In the genomic region with DNA sequence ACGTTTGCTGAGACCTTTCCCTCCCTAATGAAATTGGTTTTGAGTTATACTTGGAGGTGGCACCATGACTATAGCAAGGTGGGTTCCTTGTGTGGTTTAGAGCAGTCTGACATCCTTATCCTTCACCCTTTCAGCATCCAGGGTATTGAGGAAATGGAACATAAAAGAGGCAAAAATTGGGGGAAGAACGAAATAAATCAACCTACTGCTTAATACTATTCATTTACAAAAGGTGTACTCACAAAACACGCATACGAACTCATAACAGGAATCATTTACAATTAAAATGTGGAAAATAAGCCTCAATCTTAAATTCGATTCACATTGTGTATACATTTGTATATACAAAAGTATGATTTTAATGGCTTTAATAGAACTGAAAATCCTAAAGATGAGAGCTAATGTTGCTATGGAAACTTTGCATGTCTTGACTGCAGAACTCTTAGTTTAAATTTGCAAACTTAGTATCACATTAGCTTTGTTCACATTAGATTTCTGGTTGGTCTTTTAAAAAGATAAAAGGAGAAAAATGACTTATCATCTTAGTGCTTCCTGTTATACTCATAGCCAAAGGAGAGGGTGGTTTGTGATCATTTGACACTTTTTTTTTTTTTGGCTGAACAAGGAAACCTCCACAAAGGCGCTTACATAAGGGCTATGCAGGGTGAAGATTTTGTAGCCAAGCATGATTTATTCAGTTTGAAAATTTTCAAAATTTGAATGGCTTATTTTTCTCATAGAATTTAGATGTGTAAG, we compare ENCODE assay signal across 12 cellular contexts.
DNase-seq lines count a peak whose midpoint lies in the region; ATAC-seq and TF ChIP-seq lines count a peak whose summit lies in the region.
"Had no signal": no experiment of that assay in that cellular context is flagged by ENCODE, and none has a peak within 500 bp of the region (broad histone marks: within the 10 kb centered on the region; RNA-seq: fewer than 3 reads in every experiment).

No MANE protein-coding gene starts in this region.

- TF ChIP-seq CTCF in fibroblast of lung (conservative IDR thresholded peaks at IDR 0.05 in 1 of 2, IDR thresholded peaks at IDR 0.05 in 1 of 2; ENCODE audit: low read depth in 1 of 2, low read length in 2 of 2) = no peak

- H3K36me3 ChIP-seq in fibroblast of lung (ENCODE audit: control insufficient read depth, insufficient read depth, low read length) = no peaks in the 10 kb centered on the region
- H3K36me3 ChIP-seq: SJSA1, upper lobe of left lung had no signal

- H3K9ac ChIP-seq in fibroblast of lung (ENCODE audit: insufficient read depth, low read length) = no peak overlapping the region

- H3K79me2 ChIP-seq in fibroblast of lung (ENCODE audit: control insufficient read depth, insufficient read depth, low read length) = no peaks in the 10 kb centered on the region

- H3K36me3 Mint-ChIP-seq in activated T-cell treated with anti-CD3 and anti-CD28 coated beads, Interleukin-2, amount 50 U/mL, for 24 hours (ENCODE audit: low read depth) = no peaks in the 10 kb centered on the region
- H3K36me3 Mint-ChIP-seq in activated CD4-positive, alpha-beta memory T cell treated with anti-CD3 and anti-CD28 coated beads, Interleukin-2, amount 10 ng/mL, durations not matched to agents 7 days and 5 days (ENCODE audit: low read depth) = no peaks in the 10 kb centered on the region

- peak overlapping the region; percentile 96 for H3K4me2 ChIP-seq in fibroblast of lung (ENCODE audit: extremely low read depth, insufficient read depth, low read length)

- no peaks in the 10 kb centered on the region for H3K27me3 ChIP-seq in fibroblast of lung (ENCODE audit: control insufficient read depth, insufficient read depth, low read length)
- H3K27me3 ChIP-seq: SJSA1, upper lobe of left lung had no signal

- POLR2A ChIA-PET in activated CD4-positive, alpha-beta memory T cell treated with anti-CD3 and anti-CD28 coated beads, Interleukin-2, amount 10 ng/mL, durations not matched to agents 7 days and 5 days (lab: Charles Lee) = interaction anchor here (0.6 to 1.9 kb wide), 7 partner anchors 9 to 1936 kb away, joined by 3 to 14 read pairs (median 3); partner anchors contain the start of gene ATXN1

- peak overlapping the region in 1 of 4 experiments; percentile 46 for H3K4me3 ChIP-seq in fibroblast of lung (replicated peaks in 1 of 4; ENCODE audit: control extremely low read depth in 1 of 4, insufficient read depth in 1 of 4, low read depth in 3 of 4, low read length in 4 of 4)

- no peaks in the 10 kb centered on the region for H3K9me3 Mint-ChIP-seq in activated T-cell treated with anti-CD3 and anti-CD28 coated beads, Interleukin-2, amount 50 U/mL, for 24 hours
- H3K9me3 Mint-ChIP-seq in activated CD4-positive, alpha-beta memory T cell treated with anti-CD3 and anti-CD28 coated beads, Interleukin-2, amount 10 ng/mL, durations not matched to agents 7 days and 5 days = no peaks in the 10 kb centered on the region
- no peaks in the 10 kb centered on the region for H3K9me3 Mint-ChIP-seq in stimulated activated naive CD8-positive, alpha-beta T cell treated with anti-CD3 and anti-CD28 coated beads, Interleukin-15, amount 100 ng/mL, for 72 hours

- H4K20me1 ChIP-seq in fibroblast of lung (ENCODE audit: control insufficient read depth, extremely low read depth, insufficient read depth, low read length) = no peaks in the 10 kb centered on the region

- peaks cover 4% of the 10 kb centered on the region for H3K4me1 ChIP-seq in fibroblast of lung (ENCODE audit: control insufficient read depth, extremely low read depth, insufficient read depth, low read length)

- DNase-seq in activated T-cell treated with anti-CD3 and anti-CD28 coated beads, Interleukin-2, amount 50 U/mL, for 24 hours = no peak
- DNase-seq in activated T-cell treated with anti-CD3 and anti-CD28 coated beads for 4 hours = no peak
- DNase-seq in activated CD4-positive, alpha-beta memory T cell treated with anti-CD3 and anti-CD28 coated beads, Interleukin-2, amount 10 ng/mL, durations not matched to agents 7 days and 5 days = no peak
- DNase-seq in fibroblast of lung (ENCODE audit: low read depth in 2 of 2) = no peak
- no peak for DNase-seq in stimulated activated naive CD8-positive, alpha-beta T cell treated with anti-CD3 and anti-CD28 coated beads, Interleukin-15, amount 100 ng/mL, for 72 hours
- no peak for DNase-seq in Kasumi-1 (lab: John Stamatoyannopoulos, UW)
- no peak for DNase-seq in activated effector memory CD4-positive, alpha-beta T cell treated with Interleukin-2 at 50 U/mL for 16 hours
- DNase-seq: NCI-H1930, upper lobe of left lung had no signal

- H3K9me3 ChIP-seq in fibroblast of lung (ENCODE audit: control insufficient read depth, insufficient read depth, low read depth, low read length) = no peaks in the 10 kb centered on the region
- H3K9me3 ChIP-seq: SJSA1, upper lobe of left lung had no signal

- H3K4me3 Mint-ChIP-seq in activated T-cell treated with anti-CD3 and anti-CD28 coated beads, Interleukin-2, amount 50 U/mL, for 24 hours = peak overlapping the region; percentile 61
- H3K4me3 Mint-ChIP-seq in activated CD4-positive, alpha-beta memory T cell treated with anti-CD3 and anti-CD28 coated beads, Interleukin-2, amount 10 ng/mL, durations not matched to agents 7 days and 5 days = peak overlapping the region; percentile 68
- no peak overlapping the region for H3K4me3 Mint-ChIP-seq in stimulated activated naive CD8-positive, alpha-beta T cell treated with anti-CD3 and anti-CD28 coated beads, Interleukin-15, amount 100 ng/mL, for 72 hours

- peaks cover 45% of the 10 kb centered on the region for H3K4me1 Mint-ChIP-seq in activated T-cell treated with anti-CD3 and anti-CD28 coated beads, Interleukin-2, amount 50 U/mL, for 24 hours (ENCODE audit: low read depth)
- peaks cover 39% of the 10 kb centered on the region for H3K4me1 Mint-ChIP-seq in activated CD4-positive, alpha-beta memory T cell treated with anti-CD3 and anti-CD28 coated beads, Interleukin-2, amount 10 ng/mL, durations not matched to agents 7 days and 5 days
- peaks cover 36% of the 10 kb centered on the region for H3K4me1 Mint-ChIP-seq in stimulated activated naive CD8-positive, alpha-beta T cell treated with anti-CD3 and anti-CD28 coated beads, Interleukin-15, amount 100 ng/mL, for 72 hours

- peaks cover 6% of the 10 kb centered on the region for H3K27me3 Mint-ChIP-seq in activated T-cell treated with anti-CD3 and anti-CD28 coated beads, Interleukin-2, amount 50 U/mL, for 24 hours
- H3K27me3 Mint-ChIP-seq in activated CD4-positive, alpha-beta memory T cell treated with anti-CD3 and anti-CD28 coated beads, Interleukin-2, amount 10 ng/mL, durations not matched to agents 7 days and 5 days = peaks cover 7% of the 10 kb centered on the region
- H3K27me3 Mint-ChIP-seq in stimulated activated naive CD8-positive, alpha-beta T cell treated with anti-CD3 and anti-CD28 coated beads, Interleukin-15, amount 100 ng/mL, for 72 hours = peaks cover 4% of the 10 kb centered on the region

- peak overlapping the region; percentile 96 for H2AFZ ChIP-seq in fibroblast of lung (ENCODE audit: low read length)

- ATAC-seq in stimulated activated naive CD8-positive, alpha-beta T cell treated with anti-CD3 and anti-CD28 coated beads, Interleukin-15, amount 100 ng/mL, for 72 hours = peak; percentile 62
- no peak for ATAC-seq in GM21526 (IDR thresholded peaks at IDR 0.05; ENCODE audit: low FRiP score, unreplicated experiment)

- peak overlapping the region; percentile 80 for H3K27ac Mint-ChIP-seq in activated T-cell treated with anti-CD3 and anti-CD28 coated beads, Interleukin-2, amount 50 U/mL, for 24 hours
- H3K27ac Mint-ChIP-seq in activated CD4-positive, alpha-beta memory T cell treated with anti-CD3 and anti-CD28 coated beads, Interleukin-2, amount 10 ng/mL, durations not matched to agents 7 days and 5 days = peak overlapping the region; percentile 85
- peak overlapping the region in 1 of 2 donors; percentile 30 for H3K27ac Mint-ChIP-seq in stimulated activated naive CD8-positive, alpha-beta T cell treated with anti-CD3 and anti-CD28 coated beads, Interleukin-15, amount 100 ng/mL, for 72 hours

- CTCF ChIA-PET in activated CD4-positive, alpha-beta memory T cell treated with anti-CD3 and anti-CD28 coated beads, Interleukin-2, amount 10 ng/mL, durations not matched to agents 7 days and 5 days (lab: Charles Lee) = interaction anchor here (0.6 to 1.1 kb wide), 6 partner anchors 10 to 506 kb away, joined by 3 read pairs; no protein-coding TSS in a partner anchor

- H3K27ac ChIP-seq in fibroblast of lung (ENCODE audit: insufficient read depth, low read length) = no peak overlapping the region
- H3K27ac ChIP-seq: epithelial cell of prostate had no signal

Comparison
In these comparisons a context has a peak if more than half of its experiments do, and no peak if none do; other contexts are left out.
1. H3K4me3 Mint-ChIP-seq: peak in activated T-cell treated with anti-CD3 and anti-CD28 coated beads, Interleukin-2, amount 50 U/mL, for 24 hours (single experiment) and activated CD4-positive, alpha-beta memory T cell treated with anti-CD3 and anti-CD28 coated beads, Interleukin-2, amount 10 ng/mL, durations not matched to agents 7 days and 5 days (single experiment); none in stimulated activated naive CD8-positive, alpha-beta T cell treated with anti-CD3 and anti-CD28 coated beads, Interleukin-15, amount 100 ng/mL, for 72 hours (0 of 2).